In the genomic region with DNA sequence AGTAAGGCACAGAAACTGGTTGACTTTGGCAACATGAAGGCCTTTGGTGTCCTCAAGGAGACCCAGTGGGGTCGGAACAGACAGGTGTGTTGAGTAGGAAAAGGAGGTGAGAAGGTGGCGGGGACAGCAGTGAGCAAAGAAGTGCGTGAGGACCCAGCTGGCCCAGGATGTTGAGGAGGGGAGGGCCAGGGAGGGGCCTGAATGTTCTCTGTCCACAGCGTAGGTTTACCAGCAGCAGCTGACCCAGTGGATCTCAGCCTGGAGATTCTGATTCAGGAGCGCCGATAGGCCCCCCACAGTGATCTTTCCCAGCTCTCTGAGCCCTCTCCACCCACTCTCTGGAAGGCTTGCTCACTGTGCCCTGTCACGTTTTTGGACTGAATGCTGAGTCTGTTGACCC, we compare ENCODE assay signal across 1 cellular context.
TF ChIP-seq lines count a peak whose summit lies in the region.

No MANE protein-coding gene starts in this region.

TF ChIP-seq in WTC11, 78 proteins besides CTCF, POLR2A, EP300 and RAD21:
- TF ChIP-seq, protein P1, sequence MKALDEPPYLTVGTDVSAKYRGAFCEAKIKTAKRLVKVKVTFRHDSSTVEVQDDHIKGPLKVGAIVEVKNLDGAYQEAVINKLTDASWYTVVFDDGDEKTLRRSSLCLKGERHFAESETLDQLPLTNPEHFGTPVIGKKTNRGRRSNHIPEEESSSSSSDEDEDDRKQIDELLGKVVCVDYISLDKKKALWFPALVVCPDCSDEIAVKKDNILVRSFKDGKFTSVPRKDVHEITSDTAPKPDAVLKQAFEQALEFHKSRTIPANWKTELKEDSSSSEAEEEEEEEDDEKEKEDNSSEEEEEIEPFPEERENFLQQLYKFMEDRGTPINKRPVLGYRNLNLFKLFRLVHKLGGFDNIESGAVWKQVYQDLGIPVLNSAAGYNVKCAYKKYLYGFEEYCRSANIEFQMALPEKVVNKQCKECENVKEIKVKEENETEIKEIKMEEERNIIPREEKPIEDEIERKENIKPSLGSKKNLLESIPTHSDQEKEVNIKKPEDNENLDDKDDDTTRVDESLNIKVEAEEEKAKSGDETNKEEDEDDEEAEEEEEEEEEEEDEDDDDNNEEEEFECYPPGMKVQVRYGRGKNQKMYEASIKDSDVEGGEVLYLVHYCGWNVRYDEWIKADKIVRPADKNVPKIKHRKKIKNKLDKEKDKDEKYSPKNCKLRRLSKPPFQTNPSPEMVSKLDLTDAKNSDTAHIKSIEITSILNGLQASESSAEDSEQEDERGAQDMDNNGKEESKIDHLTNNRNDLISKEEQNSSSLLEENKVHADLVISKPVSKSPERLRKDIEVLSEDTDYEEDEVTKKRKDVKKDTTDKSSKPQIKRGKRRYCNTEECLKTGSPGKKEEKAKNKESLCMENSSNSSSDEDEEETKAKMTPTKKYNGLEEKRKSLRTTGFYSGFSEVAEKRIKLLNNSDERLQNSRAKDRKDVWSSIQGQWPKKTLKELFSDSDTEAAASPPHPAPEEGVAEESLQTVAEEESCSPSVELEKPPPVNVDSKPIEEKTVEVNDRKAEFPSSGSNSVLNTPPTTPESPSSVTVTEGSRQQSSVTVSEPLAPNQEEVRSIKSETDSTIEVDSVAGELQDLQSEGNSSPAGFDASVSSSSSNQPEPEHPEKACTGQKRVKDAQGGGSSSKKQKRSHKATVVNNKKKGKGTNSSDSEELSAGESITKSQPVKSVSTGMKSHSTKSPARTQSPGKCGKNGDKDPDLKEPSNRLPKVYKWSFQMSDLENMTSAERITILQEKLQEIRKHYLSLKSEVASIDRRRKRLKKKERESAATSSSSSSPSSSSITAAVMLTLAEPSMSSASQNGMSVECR (CRISPR knock-in tag; IDR thresholded peaks at IDR 0.05; ENCODE audit: borderline replicate concordance), result no peak
- TF ChIP-seq, protein P2, sequence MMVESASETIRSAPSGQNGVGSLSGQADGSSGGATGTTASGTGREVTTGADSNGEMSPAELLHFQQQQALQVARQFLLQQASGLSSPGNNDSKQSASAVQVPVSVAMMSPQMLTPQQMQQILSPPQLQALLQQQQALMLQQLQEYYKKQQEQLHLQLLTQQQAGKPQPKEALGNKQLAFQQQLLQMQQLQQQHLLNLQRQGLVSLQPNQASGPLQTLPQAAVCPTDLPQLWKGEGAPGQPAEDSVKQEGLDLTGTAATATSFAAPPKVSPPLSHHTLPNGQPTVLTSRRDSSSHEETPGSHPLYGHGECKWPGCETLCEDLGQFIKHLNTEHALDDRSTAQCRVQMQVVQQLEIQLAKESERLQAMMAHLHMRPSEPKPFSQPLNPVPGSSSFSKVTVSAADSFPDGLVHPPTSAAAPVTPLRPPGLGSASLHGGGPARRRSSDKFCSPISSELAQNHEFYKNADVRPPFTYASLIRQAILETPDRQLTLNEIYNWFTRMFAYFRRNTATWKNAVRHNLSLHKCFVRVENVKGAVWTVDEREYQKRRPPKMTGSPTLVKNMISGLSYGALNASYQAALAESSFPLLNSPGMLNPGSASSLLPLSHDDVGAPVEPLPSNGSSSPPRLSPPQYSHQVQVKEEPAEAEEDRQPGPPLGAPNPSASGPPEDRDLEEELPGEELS (CRISPR knock-in tag; IDR thresholded peaks at IDR 0.05), result no peak
- TF ChIP-seq, protein P3, sequence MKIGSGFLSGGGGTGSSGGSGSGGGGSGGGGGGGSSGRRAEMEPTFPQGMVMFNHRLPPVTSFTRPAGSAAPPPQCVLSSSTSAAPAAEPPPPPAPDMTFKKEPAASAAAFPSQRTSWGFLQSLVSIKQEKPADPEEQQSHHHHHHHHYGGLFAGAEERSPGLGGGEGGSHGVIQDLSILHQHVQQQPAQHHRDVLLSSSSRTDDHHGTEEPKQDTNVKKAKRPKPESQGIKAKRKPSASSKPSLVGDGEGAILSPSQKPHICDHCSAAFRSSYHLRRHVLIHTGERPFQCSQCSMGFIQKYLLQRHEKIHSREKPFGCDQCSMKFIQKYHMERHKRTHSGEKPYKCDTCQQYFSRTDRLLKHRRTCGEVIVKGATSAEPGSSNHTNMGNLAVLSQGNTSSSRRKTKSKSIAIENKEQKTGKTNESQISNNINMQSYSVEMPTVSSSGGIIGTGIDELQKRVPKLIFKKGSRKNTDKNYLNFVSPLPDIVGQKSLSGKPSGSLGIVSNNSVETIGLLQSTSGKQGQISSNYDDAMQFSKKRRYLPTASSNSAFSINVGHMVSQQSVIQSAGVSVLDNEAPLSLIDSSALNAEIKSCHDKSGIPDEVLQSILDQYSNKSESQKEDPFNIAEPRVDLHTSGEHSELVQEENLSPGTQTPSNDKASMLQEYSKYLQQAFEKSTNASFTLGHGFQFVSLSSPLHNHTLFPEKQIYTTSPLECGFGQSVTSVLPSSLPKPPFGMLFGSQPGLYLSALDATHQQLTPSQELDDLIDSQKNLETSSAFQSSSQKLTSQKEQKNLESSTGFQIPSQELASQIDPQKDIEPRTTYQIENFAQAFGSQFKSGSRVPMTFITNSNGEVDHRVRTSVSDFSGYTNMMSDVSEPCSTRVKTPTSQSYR (CRISPR knock-in tag; IDR thresholded peaks at IDR 0.05), result no peak
- TF ChIP-seq ELF4 (CRISPR knock-in tag; IDR thresholded peaks at IDR 0.05; ENCODE audit: low read depth) (no peak), SMAD3 (CRISPR knock-in tag; IDR thresholded peaks at IDR 0.05; ENCODE audit: borderline replicate concordance) (no peak), ZBTB21 (CRISPR knock-in tag; IDR thresholded peaks at IDR 0.05; ENCODE audit: borderline replicate concordance) (no peak), TP53 (CRISPR knock-in tag; IDR thresholded peaks at IDR 0.05) (no peak), TCF7 (CRISPR knock-in tag; IDR thresholded peaks at IDR 0.05; ENCODE audit: low read depth) (no peak), ETV6 (CRISPR knock-in tag; IDR thresholded peaks at IDR 0.05) (no peak), SP1 (CRISPR knock-in tag; conservative IDR thresholded peaks at IDR 0.05) (no peak), FOXK1 (CRISPR knock-in tag; IDR thresholded peaks at IDR 0.05) (no peak), SMAD4 (CRISPR knock-in tag; IDR thresholded peaks at IDR 0.05) (no peak), ZNF317 (CRISPR knock-in tag; IDR thresholded peaks at IDR 0.05; ENCODE audit: borderline replicate concordance, low read depth) (no peak)
- TF ChIP-seq, protein P4, sequence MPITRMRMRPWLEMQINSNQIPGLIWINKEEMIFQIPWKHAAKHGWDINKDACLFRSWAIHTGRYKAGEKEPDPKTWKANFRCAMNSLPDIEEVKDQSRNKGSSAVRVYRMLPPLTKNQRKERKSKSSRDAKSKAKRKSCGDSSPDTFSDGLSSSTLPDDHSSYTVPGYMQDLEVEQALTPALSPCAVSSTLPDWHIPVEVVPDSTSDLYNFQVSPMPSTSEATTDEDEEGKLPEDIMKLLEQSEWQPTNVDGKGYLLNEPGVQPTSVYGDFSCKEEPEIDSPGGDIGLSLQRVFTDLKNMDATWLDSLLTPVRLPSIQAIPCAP (CRISPR knock-in tag; IDR thresholded peaks at IDR 0.05), result no peak
- TF ChIP-seq, protein P5, sequence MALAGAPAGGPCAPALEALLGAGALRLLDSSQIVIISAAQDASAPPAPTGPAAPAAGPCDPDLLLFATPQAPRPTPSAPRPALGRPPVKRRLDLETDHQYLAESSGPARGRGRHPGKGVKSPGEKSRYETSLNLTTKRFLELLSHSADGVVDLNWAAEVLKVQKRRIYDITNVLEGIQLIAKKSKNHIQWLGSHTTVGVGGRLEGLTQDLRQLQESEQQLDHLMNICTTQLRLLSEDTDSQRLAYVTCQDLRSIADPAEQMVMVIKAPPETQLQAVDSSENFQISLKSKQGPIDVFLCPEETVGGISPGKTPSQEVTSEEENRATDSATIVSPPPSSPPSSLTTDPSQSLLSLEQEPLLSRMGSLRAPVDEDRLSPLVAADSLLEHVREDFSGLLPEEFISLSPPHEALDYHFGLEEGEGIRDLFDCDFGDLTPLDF (CRISPR knock-in tag; IDR thresholded peaks at IDR 0.05), result no peak
- TF ChIP-seq, protein P6, sequence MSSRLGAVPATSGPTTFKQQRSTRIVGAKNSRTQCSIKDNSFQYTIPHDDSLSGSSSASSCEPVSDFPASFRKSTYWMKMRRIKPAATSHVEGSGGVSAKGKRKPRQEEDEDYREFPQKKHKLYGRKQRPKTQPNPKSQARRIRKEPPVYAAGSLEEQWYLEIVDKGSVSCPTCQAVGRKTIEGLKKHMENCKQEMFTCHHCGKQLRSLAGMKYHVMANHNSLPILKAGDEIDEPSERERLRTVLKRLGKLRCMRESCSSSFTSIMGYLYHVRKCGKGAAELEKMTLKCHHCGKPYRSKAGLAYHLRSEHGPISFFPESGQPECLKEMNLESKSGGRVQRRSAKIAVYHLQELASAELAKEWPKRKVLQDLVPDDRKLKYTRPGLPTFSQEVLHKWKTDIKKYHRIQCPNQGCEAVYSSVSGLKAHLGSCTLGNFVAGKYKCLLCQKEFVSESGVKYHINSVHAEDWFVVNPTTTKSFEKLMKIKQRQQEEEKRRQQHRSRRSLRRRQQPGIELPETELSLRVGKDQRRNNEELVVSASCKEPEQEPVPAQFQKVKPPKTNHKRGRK (CRISPR knock-in tag; IDR thresholded peaks at IDR 0.05; ENCODE audit: borderline replicate concordance), result no peak
- TF ChIP-seq, protein P7, sequence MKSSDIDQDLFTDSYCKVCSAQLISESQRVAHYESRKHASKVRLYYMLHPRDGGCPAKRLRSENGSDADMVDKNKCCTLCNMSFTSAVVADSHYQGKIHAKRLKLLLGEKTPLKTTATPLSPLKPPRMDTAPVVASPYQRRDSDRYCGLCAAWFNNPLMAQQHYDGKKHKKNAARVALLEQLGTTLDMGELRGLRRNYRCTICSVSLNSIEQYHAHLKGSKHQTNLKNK (CRISPR knock-in tag; IDR thresholded peaks at IDR 0.05), result no peak
- TF ChIP-seq, protein P8, sequence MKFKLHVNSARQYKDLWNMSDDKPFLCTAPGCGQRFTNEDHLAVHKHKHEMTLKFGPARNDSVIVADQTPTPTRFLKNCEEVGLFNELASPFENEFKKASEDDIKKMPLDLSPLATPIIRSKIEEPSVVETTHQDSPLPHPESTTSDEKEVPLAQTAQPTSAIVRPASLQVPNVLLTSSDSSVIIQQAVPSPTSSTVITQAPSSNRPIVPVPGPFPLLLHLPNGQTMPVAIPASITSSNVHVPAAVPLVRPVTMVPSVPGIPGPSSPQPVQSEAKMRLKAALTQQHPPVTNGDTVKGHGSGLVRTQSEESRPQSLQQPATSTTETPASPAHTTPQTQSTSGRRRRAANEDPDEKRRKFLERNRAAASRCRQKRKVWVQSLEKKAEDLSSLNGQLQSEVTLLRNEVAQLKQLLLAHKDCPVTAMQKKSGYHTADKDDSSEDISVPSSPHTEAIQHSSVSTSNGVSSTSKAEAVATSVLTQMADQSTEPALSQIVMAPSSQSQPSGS (CRISPR knock-in tag; IDR thresholded peaks at IDR 0.05; ENCODE audit: borderline replicate concordance, low read depth), result no peak
- TF ChIP-seq, protein P9, sequence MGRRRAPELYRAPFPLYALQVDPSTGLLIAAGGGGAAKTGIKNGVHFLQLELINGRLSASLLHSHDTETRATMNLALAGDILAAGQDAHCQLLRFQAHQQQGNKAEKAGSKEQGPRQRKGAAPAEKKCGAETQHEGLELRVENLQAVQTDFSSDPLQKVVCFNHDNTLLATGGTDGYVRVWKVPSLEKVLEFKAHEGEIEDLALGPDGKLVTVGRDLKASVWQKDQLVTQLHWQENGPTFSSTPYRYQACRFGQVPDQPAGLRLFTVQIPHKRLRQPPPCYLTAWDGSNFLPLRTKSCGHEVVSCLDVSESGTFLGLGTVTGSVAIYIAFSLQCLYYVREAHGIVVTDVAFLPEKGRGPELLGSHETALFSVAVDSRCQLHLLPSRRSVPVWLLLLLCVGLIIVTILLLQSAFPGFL (CRISPR knock-in tag; IDR thresholded peaks at IDR 0.05; ENCODE audit: borderline replicate concordance), result no peak
- TF ChIP-seq, protein P10, sequence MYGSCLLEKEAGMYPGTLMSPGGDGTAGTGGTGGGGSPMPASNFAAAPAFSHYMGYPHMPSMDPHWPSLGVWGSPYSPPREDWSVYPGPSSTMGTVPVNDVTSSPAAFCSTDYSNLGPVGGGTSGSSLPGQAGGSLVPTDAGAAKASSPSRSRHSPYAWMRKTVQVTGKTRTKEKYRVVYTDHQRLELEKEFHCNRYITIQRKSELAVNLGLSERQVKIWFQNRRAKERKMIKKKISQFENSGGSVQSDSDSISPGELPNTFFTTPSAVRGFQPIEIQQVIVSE (CRISPR knock-in tag; IDR thresholded peaks at IDR 0.05; ENCODE audit: borderline replicate concordance), result no peak
